8 cellular contexts compared by ENCODE assay signal in genomic region chr19:53196777-53197396, GRCh38. TPM values are rescaled to one million over a fixed set of nuclear protein-coding genes. Genes with fewer than 3 reads are reported as not detected.
DNase-seq lines count a peak whose midpoint lies in the region; ATAC-seq, FAIRE-seq and TF ChIP-seq lines count a peak whose summit lies in the region.

No MANE protein-coding gene starts in this region.

- H3K9me3 Mint-ChIP-seq in neural crest cell: peaks cover 14% of the 10 kb centered on the region

- no peak for FAIRE-seq in frontal cortex (lab: Jason Lieb, UNC)

- no peak for TF ChIP-seq CTCF in neural crest cell (conservative IDR thresholded peaks at IDR 0.05)

- H3K4me1 Mint-ChIP-seq in neural crest cell: peaks cover 35% of the 10 kb centered on the region

- peak; percentile 100 for DNase-seq in D341Med (ENCODE audit: low spot score)
- DNase-seq in RPMI7951 (ENCODE audit: low read depth): peak; percentile 88
- DNase-seq in activated naive CD4-positive, alpha-beta T cell (lab: John Stamatoyannopoulos, UW): peak; percentile 87 to 98 (median 96)
- DNase-seq in frontal cortex (ENCODE audit: low spot score in 2 of 2): peak; percentile 92 to 100
- DNase-seq in neural crest cell (ENCODE audit: low read depth, low spot score): peak; percentile 92
- peak; percentile 97 for DNase-seq in stimulated activated naive CD4-positive, alpha-beta T cell treated with Interleukin-2 at 50 U/mL for 16 hours (lab: John Stamatoyannopoulos, UW)
- DNase-seq in NCI-H526 treated with DMSO at 0.1 percent for 48 hours (lab: John Stamatoyannopoulos, UW): no peak

- peak overlapping the region; percentile 92 for H3K27ac Mint-ChIP-seq in neural crest cell (ENCODE audit: unreplicated experiment)

- peaks cover 38% of the 10 kb centered on the region for H3K36me3 Mint-ChIP-seq in neural crest cell (ENCODE audit: low read depth)

- peak overlapping the region; percentile 91 for H3K4me3 Mint-ChIP-seq in neural crest cell

- H3K27me3 Mint-ChIP-seq in neural crest cell (ENCODE audit: low read depth): no peaks in the 10 kb centered on the region

- ATAC-seq in HG03342 (IDR thresholded peaks at IDR 0.05; ENCODE audit: unreplicated experiment): peak; percentile 56

RNA-seq across cellular contexts. Expression of gene ZNF665, which starts 3.7 kb away (rescaled TPM):
- total RNA-seq in RPMI7951 (2014; rRNA removed; shearing (Covaris generic)): 2.5 and 3.6 TPM in 2 replicates
- total RNA-seq in frontal cortex (6.1 TPM), neural crest cell (5.2 and 8.2 TPM in 2 replicates)

RNA-seq across cellular contexts. Expression of gene ZNF347, which starts 38.0 kb away (rescaled TPM):
- 7.7 and 8.1 TPM in 2 replicates for total RNA-seq in RPMI7951 (2014; rRNA removed; shearing (Covaris generic))
- total RNA-seq in frontal cortex (24.5 TPM), neural crest cell (14.5 and 15.8 TPM in 2 replicates)

RNA-seq across cellular contexts. Expression of gene ZNF677, which starts 57.8 kb away (rescaled TPM):
- total RNA-seq in RPMI7951 (2014; rRNA removed; shearing (Covaris generic)): 12.4 and 14.4 TPM in 2 replicates
- 35.5 TPM for total RNA-seq in frontal cortex
- total RNA-seq in neural crest cell: 26.3 and 27.0 TPM in 2 replicates
